In the genomic region with DNA sequence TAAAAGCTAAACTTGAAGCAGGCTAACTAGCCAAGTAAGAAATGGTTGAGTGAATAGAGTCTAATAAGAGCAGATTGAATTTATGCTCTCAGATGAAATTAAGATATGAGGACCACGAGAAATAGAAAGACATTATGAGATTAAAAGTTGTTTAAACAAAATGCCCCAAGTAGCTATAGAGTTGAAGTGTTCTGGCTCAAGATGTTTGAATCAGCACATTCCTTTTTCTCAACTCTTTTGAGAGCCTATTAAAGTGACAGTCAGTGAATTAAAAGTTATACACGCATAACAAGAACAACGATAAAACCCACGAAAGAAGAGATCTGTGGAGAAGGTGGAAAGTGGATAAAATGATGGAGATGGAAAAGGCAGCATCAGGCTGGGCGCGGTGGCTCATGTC, we compare ENCODE assay signal across 23 cellular contexts.
"Had no signal": no experiment of that assay in that cellular context is flagged by ENCODE, and none has a peak within 500 bp of the region (broad histone marks: within the 10 kb centered on the region; RNA-seq: fewer than 3 reads in every experiment).

No MANE protein-coding gene starts in this region.

- H3K4me1 Mint-ChIP-seq: activated naive CD8-positive, alpha-beta T cell treated with anti-CD3 and anti-CD28 coated beads, Interleukin-2, amount 10 ng/mL, durations not matched to agents 7 days and 5 days; natural killer cell had no signal

- H3K36me3 ChIP-seq: colonic mucosa, heart left ventricle, prostate gland, right atrium auricular region, tibial nerve, vagina had no signal

- H3K27ac ChIP-seq: colonic mucosa, prostate gland, tibial nerve, vagina had no signal

- H3K4me3 ChIP-seq: colonic mucosa, lung, prostate gland, right atrium auricular region, tibial nerve, vagina had no signal

- H3K9me3 ChIP-seq: colonic mucosa, heart left ventricle, prostate gland, right atrium auricular region, tibial nerve, vagina had no signal

- H3K4me1 ChIP-seq: colonic mucosa, prostate gland, vagina had no signal

- H3K27ac Mint-ChIP-seq: activated CD4-positive, alpha-beta memory T cell treated with anti-CD3 and anti-CD28 coated beads for 36 hours; activated naive CD4-positive, alpha-beta T cell treated with anti-CD3 and anti-CD28 coated beads for 36 hours; activated naive CD8-positive, alpha-beta T cell treated with anti-CD3 and anti-CD28 coated beads, Interleukin-2, amount 10 ng/mL, durations not matched to agents 7 days and 5 days; activated T-cell treated with anti-CD3 and anti-CD28 coated beads, Interleukin-2, amount 50 U/mL, for 72 hours; effector memory CD8-positive, alpha-beta T cell; natural killer cell; T-helper 1 cell treated with Interleukin-12 subunit alpha and Interleukin-12 subunit beta and Interleukin-4 antibody, amounts not matched to agents 30 μg/mL and 1 μg/mL, for 36 hours had no signal

- H3K36me3 Mint-ChIP-seq: activated CD4-positive, alpha-beta memory T cell treated with anti-CD3 and anti-CD28 coated beads for 36 hours; activated naive CD8-positive, alpha-beta T cell treated with anti-CD3 and anti-CD28 coated beads, Interleukin-2, amount 10 ng/mL, durations not matched to agents 7 days and 5 days; natural killer cell had no signal

- H3K9me3 Mint-ChIP-seq: activated CD4-positive, alpha-beta memory T cell treated with anti-CD3 and anti-CD28 coated beads for 36 hours; activated naive CD4-positive, alpha-beta T cell treated with anti-CD3 and anti-CD28 coated beads for 36 hours; activated naive CD8-positive, alpha-beta T cell treated with anti-CD3 and anti-CD28 coated beads, Interleukin-2, amount 10 ng/mL, durations not matched to agents 7 days and 5 days had no signal

- H3K4me3 Mint-ChIP-seq: activated CD4-positive, alpha-beta memory T cell treated with anti-CD3 and anti-CD28 coated beads for 36 hours; activated naive CD4-positive, alpha-beta T cell treated with anti-CD3 and anti-CD28 coated beads for 36 hours; activated naive CD8-positive, alpha-beta T cell treated with anti-CD3 and anti-CD28 coated beads, Interleukin-2, amount 10 ng/mL, durations not matched to agents 7 days and 5 days; activated T-cell treated with anti-CD3 and anti-CD28 coated beads, Interleukin-2, amount 50 U/mL, for 72 hours; effector memory CD8-positive, alpha-beta T cell; natural killer cell; T-helper 1 cell treated with Interleukin-12 subunit alpha and Interleukin-12 subunit beta and Interleukin-4 antibody, amounts not matched to agents 30 μg/mL and 1 μg/mL, for 36 hours had no signal

- ATAC-seq: activated T-cell treated with anti-CD3 and anti-CD28 coated beads, Interleukin-2, amount 50 U/mL, for 72 hours; effector memory CD8-positive, alpha-beta T cell; left colon; natural killer cell; stimulated activated naive CD8-positive, alpha-beta T cell treated with anti-CD3 and anti-CD28 coated beads, Interleukin-15, Interleukin-2, amounts not matched to agents 100 U/mL and 50 U/mL, for 24 hours had no signal

- H3K27me3 Mint-ChIP-seq: activated CD4-positive, alpha-beta memory T cell treated with anti-CD3 and anti-CD28 coated beads for 36 hours; activated naive CD8-positive, alpha-beta T cell treated with anti-CD3 and anti-CD28 coated beads, Interleukin-2, amount 10 ng/mL, durations not matched to agents 7 days and 5 days; effector memory CD8-positive, alpha-beta T cell had no signal

- H3K27me3 ChIP-seq: colonic mucosa, heart left ventricle, right atrium auricular region, tibial nerve, vagina had no signal

- DNase-seq: activated CD4-positive, alpha-beta memory T cell treated with anti-CD3 and anti-CD28 coated beads for 36 hours; activated CD4-positive, alpha-beta T cell treated with anti-CD3 and anti-CD28 coated beads for 48 hours; activated effector memory CD4-positive, alpha-beta T cell treated with Interleukin-2 at 50 U/mL for 16 hours; activated naive CD4-positive, alpha-beta T cell treated with anti-CD3 and anti-CD28 coated beads for 36 hours; activated naive CD8-positive, alpha-beta T cell treated with anti-CD3 and anti-CD28 coated beads, Interleukin-2, amount 10 ng/mL, durations not matched to agents 7 days and 5 days; activated T-cell treated with anti-CD3 and anti-CD28 coated beads, Interleukin-2, amount 50 U/mL, for 72 hours; amniotic stem cell; colonic mucosa; dorsolateral prefrontal cortex; effector memory CD8-positive, alpha-beta T cell; left colon; natural killer cell; stimulated activated CD4-positive, alpha-beta T cell treated with anti-CD3 and anti-CD28 coated beads, Interleukin-12 subunit alpha, Interleukin-12 subunit beta, amount 100 ng/mL, for 4 hours; stimulated activated CD4-positive, alpha-beta T cell treated with anti-CD3 and anti-CD28 coated beads, Interleukin-4, amount 100 ng/mL, for 4 hours; stimulated activated naive CD8-positive, alpha-beta T cell treated with anti-CD3 and anti-CD28 coated beads, Interleukin-15, Interleukin-2, amounts not matched to agents 100 U/mL and 50 U/mL, for 24 hours; T1000 had no signal
